ENCODE assay signal across 13 cellular contexts in genomic region chr18:36149514-36150289, GRCh38. TPM values are rescaled to one million over a fixed set of nuclear protein-coding genes. Genes with fewer than 3 reads are reported as not detected.
DNase-seq lines count a peak whose midpoint lies in the region; ATAC-seq and TF ChIP-seq lines count a peak whose summit lies in the region.
"Had no signal": no experiment of that assay in that cellular context is flagged by ENCODE, and none has a peak within 500 bp of the region (broad histone marks: within the 10 kb centered on the region; RNA-seq: fewer than 3 reads in every experiment).

No MANE protein-coding gene starts in this region.

- no peaks in the 10 kb centered on the region for H3K27me3 ChIP-seq in testis
- no peaks in the 10 kb centered on the region for H3K27me3 ChIP-seq in naive thymus-derived CD4-positive, alpha-beta T cell (ENCODE audit: control insufficient read depth in 2 of 2, insufficient read depth in 2 of 2, low read length in 2 of 2)
- H3K27me3 ChIP-seq: heart left ventricle, upper lobe of left lung had no signal

- H3K36me3 Mint-ChIP-seq in activated naive CD4-positive, alpha-beta T cell treated with anti-CD3 and anti-CD28 coated beads for 36 hours (ENCODE audit: low read depth): peaks cover 39% of the 10 kb centered on the region
- peaks cover 81% of the 10 kb centered on the region for H3K36me3 Mint-ChIP-seq in nephron progenitor cell (ENCODE audit: low read depth)
- H3K36me3 Mint-ChIP-seq in naive thymus-derived CD4-positive, alpha-beta T cell: peaks cover 17 to 45% (median 21%) of the 10 kb centered on the region in 5 donors

- no peak for DNase-seq in activated naive CD4-positive, alpha-beta T cell treated with anti-CD3 and anti-CD28 coated beads for 36 hours
- no peak for DNase-seq in activated naive CD4-positive, alpha-beta T cell treated with Interleukin-2 at 50 U/mL for 16 hours
- DNase-seq in nephron progenitor cell: no peak
- DNase-seq in testis: no peak
- no peak for DNase-seq in naive thymus-derived CD4-positive, alpha-beta T cell
- DNase-seq in NCI-H1436 (lab: John Stamatoyannopoulos, UW): no peak
- DNase-seq: ACHN, caudate nucleus, heart left ventricle, SIG-M5, upper lobe of left lung had no signal

- no peaks in the 10 kb centered on the region for H3K36me3 ChIP-seq in testis (ENCODE audit: low read depth, missing control alignments)
- H3K36me3 ChIP-seq in naive thymus-derived CD4-positive, alpha-beta T cell (ENCODE audit: control insufficient read depth in 2 of 3, insufficient read depth in 3 of 3, low read length in 3 of 3): peaks cover 22 to 93% (median 24%) of the 10 kb centered on the region in 3 experiments

- 85 to 86% methylated on average over 5 of the region's 5 CpGs for WGBS in testis, 2 donors

- CTCF ChIA-PET in activated naive CD4-positive, alpha-beta T cell treated with anti-CD3 and anti-CD28 coated beads for 36 hours (lab: Charles Lee): no interaction called here
- CTCF ChIA-PET in naive thymus-derived CD4-positive, alpha-beta T cell (lab: Charles Lee): interaction anchor here (0.8 to 0.9 kb wide), 2 partner anchors 54 to 138 kb away, joined by 3 to 4 read pairs; no protein-coding TSS in a partner anchor

- POLR2A ChIA-PET in naive thymus-derived CD4-positive, alpha-beta T cell (lab: Charles Lee): no interaction called here

- no peak overlapping the region for H3K4me3 Mint-ChIP-seq in activated naive CD4-positive, alpha-beta T cell treated with anti-CD3 and anti-CD28 coated beads for 36 hours
- H3K4me3 Mint-ChIP-seq in nephron progenitor cell: no peak overlapping the region
- H3K4me3 Mint-ChIP-seq in naive thymus-derived CD4-positive, alpha-beta T cell: no peak overlapping the region

- peaks cover 2% of the 10 kb centered on the region for H3K4me1 Mint-ChIP-seq in activated naive CD4-positive, alpha-beta T cell treated with anti-CD3 and anti-CD28 coated beads for 36 hours (ENCODE audit: low read depth)
- H3K4me1 Mint-ChIP-seq in nephron progenitor cell: peaks cover 12% of the 10 kb centered on the region
- peaks cover 0 to 14% (median 4%) of the 10 kb centered on the region in 7 donors for H3K4me1 Mint-ChIP-seq in naive thymus-derived CD4-positive, alpha-beta T cell

- peak overlapping the region; percentile 17 for H3K27ac Mint-ChIP-seq in activated naive CD4-positive, alpha-beta T cell treated with anti-CD3 and anti-CD28 coated beads for 36 hours
- H3K27ac Mint-ChIP-seq in nephron progenitor cell: peak overlapping the region; percentile 75
- peak overlapping the region in 3 of 9 donors; percentile 8 to 26 (median 18) for H3K27ac Mint-ChIP-seq in naive thymus-derived CD4-positive, alpha-beta T cell

- no peaks in the 10 kb centered on the region for H3K27me3 Mint-ChIP-seq in activated naive CD4-positive, alpha-beta T cell treated with anti-CD3 and anti-CD28 coated beads for 36 hours (ENCODE audit: low read depth)
- no peaks in the 10 kb centered on the region for H3K27me3 Mint-ChIP-seq in nephron progenitor cell (ENCODE audit: low read depth, poor library complexity)
- no peaks in the 10 kb centered on the region for H3K27me3 Mint-ChIP-seq in naive thymus-derived CD4-positive, alpha-beta T cell

- H3K9me3 Mint-ChIP-seq in activated naive CD4-positive, alpha-beta T cell treated with anti-CD3 and anti-CD28 coated beads for 36 hours: no peaks in the 10 kb centered on the region
- no peaks in the 10 kb centered on the region for H3K9me3 Mint-ChIP-seq in nephron progenitor cell
- no peaks in the 10 kb centered on the region for H3K9me3 Mint-ChIP-seq in naive thymus-derived CD4-positive, alpha-beta T cell

- intact Hi-C loops in activated naive CD4-positive, alpha-beta T cell treated with anti-CD3 and anti-CD28 coated beads for 36 hours (cut with micrococcal nuclease): no loop called here
- intact Hi-C loops in testis (cut with DNase I; ENCODE audit: low total_unique reads): no loop called here
- intact Hi-C loops in naive thymus-derived CD4-positive, alpha-beta T cell (cut with micrococcal nuclease): no loop called here

- no peak overlapping the region for H3K27ac ChIP-seq in testis
- no peak overlapping the region for H3K27ac ChIP-seq in naive thymus-derived CD4-positive, alpha-beta T cell (ENCODE audit: low read depth, low read length)
- H3K27ac ChIP-seq: heart left ventricle, upper lobe of left lung had no signal

- TF ChIP-seq CTCF in nephron progenitor cell (IDR thresholded peaks at IDR 0.05) (no peak), testis (IDR thresholded peaks at IDR 0.05) (no peak)

- H3K4me3 ChIP-seq in testis: no peak overlapping the region
- no peak overlapping the region for H3K4me3 ChIP-seq in naive thymus-derived CD4-positive, alpha-beta T cell (ENCODE audit: low read length)
- H3K4me3 ChIP-seq: heart left ventricle, upper lobe of left lung had no signal

- ATAC-seq in GM21737 (IDR thresholded peaks at IDR 0.05; ENCODE audit: unreplicated experiment) (peak; percentile 88), HG03354 (IDR thresholded peaks at IDR 0.05; ENCODE audit: poor library complexity, severe bottlenecking, unreplicated experiment) (peak; percentile 96)
- no peak for ATAC-seq in naive thymus-derived CD4-positive, alpha-beta T cell
- ATAC-seq: heart left ventricle had no signal

- TF ChIP-seq POLR2A in testis (IDR thresholded peaks at IDR 0.05): no peak

- no peaks in the 10 kb centered on the region for H3K9me3 ChIP-seq in testis
- no peaks in the 10 kb centered on the region for H3K9me3 ChIP-seq in naive thymus-derived CD4-positive, alpha-beta T cell (ENCODE audit: control insufficient read depth in 2 of 3, low read length in 3 of 3)
- H3K9me3 ChIP-seq: heart left ventricle, upper lobe of left lung had no signal

- peaks cover 19% of the 10 kb centered on the region for H3K4me1 ChIP-seq in testis
- H3K4me1 ChIP-seq in naive thymus-derived CD4-positive, alpha-beta T cell (ENCODE audit: control insufficient read depth in 2 of 2, insufficient read depth in 2 of 2, low read length in 2 of 2): no peaks in the 10 kb centered on the region
- H3K4me1 ChIP-seq: upper lobe of left lung had no signal

RNA-seq across cellular contexts. Expression of gene ELP2, which starts 20.0 kb away (rescaled TPM):
- 10 to 100 TPM; 90.1 to 92.0 TPM for total RNA-seq in activated naive CD4-positive, alpha-beta T cell treated with anti-CD3 and anti-CD28 coated beads for 36 hours
- 10 to 100 TPM; 94.8 to 95.2 TPM for total RNA-seq in testis
- polyA plus RNA-seq in testis (ENCODE audit: insufficient read depth, low read depth, low replicate concordance): 81.0 TPM
- 100 to 1,000 TPM in 4 of 5 experiments, 10 to 100 TPM in 1; 79.3 to 177 (median 150) TPM for total RNA-seq in naive thymus-derived CD4-positive, alpha-beta T cell
- 10 to 100 TPM; 77.4 to 93.9 TPM for polyA plus RNA-seq in naive thymus-derived CD4-positive, alpha-beta T cell

RNA-seq across cellular contexts. Expression of gene SLC39A6, which starts 20.6 kb away (rescaled TPM):
- 10 to 100 TPM; 15.4 to 15.7 TPM for total RNA-seq in activated naive CD4-positive, alpha-beta T cell treated with anti-CD3 and anti-CD28 coated beads for 36 hours
- total RNA-seq in testis: 10 to 100 TPM; 51.4 to 53.8 TPM
- 38.1 TPM for polyA plus RNA-seq in testis (ENCODE audit: insufficient read depth, low read depth, low replicate concordance)
- total RNA-seq in naive thymus-derived CD4-positive, alpha-beta T cell: 10 to 100 TPM; 12.1 to 25.2 (median 16.6) TPM
- 10 to 100 TPM; 20.2 to 27.8 TPM for polyA plus RNA-seq in naive thymus-derived CD4-positive, alpha-beta T cell

RNA-seq across cellular contexts. Expression of gene MOCOS, which starts 37.6 kb away (rescaled TPM):
- not detected for total RNA-seq in activated naive CD4-positive, alpha-beta T cell treated with anti-CD3 and anti-CD28 coated beads for 36 hours
- total RNA-seq in testis: 1 to 10 TPM; 1.5 to 1.9 TPM
- 2.9 TPM for polyA plus RNA-seq in testis (ENCODE audit: insufficient read depth, low read depth, low replicate concordance)
- total RNA-seq in naive thymus-derived CD4-positive, alpha-beta T cell: under 1 TPM in 1 of 5 experiments, not detected in 4; 0.05 TPM
- not detected for polyA plus RNA-seq in naive thymus-derived CD4-positive, alpha-beta T cell
